Comparison of ENCODE assay signal across 1 cellular context in the genomic region with DNA sequence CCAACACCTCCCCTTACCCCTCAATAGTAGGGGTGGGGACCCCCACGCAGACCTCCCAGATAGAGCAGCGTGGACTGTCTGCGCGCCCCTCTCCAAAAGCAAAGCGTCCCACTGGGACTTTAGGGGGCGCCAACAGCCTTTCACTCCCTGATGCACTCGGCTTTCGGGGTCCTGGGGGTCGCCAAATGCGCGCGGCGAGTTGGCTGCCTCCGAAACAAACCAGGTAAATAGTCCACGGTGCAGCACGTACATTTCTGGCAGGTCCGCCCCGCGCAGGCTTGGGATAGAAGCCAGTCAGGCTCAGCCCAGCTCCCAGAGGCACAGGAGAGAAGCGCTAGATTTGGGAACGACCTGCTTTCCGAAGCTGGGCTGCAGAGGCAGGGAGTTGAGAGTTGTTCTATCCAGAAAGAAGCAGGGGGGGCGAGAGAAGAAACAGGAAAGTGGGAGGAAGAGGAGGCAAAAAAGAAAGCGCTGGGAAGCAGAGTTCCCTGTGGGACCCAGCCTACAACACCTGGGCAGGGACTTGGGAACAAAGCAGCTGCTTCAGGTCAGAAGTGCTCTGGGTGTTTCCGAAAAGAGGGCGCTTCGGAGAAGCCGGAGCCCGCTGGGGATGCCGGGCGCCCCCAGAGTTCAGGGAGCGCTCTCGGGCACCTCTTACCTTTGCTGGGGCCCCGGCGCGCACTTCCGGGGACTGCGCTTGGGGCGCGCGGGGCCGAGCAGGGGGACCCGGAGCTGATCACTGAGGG.
A peak's percentile ranks its signal among the peaks of the same experiment; 100 is the strongest.
TF ChIP-seq lines count a peak whose summit lies in the region.

No MANE protein-coding gene starts in this region.

TF ChIP-seq in HepG2, 621 proteins besides CTCF, POLR2A, EP300 and RAD21 (continued from another document and continues in another):
- 0 out of 2 replicates have a peak, but pooled peaks have one; percentile 42 for TF ChIP-seq TFDP1 (CRISPR knock-in tag; IDR thresholded peaks at IDR 0.05; ENCODE audit: borderline replicate concordance)
- TF ChIP-seq ZBTB39 (CRISPR knock-in tag; IDR thresholded peaks at IDR 0.05) = no peak
- no peak; the same call in 1 of the 2 replicates for TF ChIP-seq NCOA2 (CRISPR knock-in tag; IDR thresholded peaks at IDR 0.05)
- no peak for TF ChIP-seq SNRNP70 (IDR thresholded peaks at IDR 0.05; ENCODE audit: low read depth, low read length)
- TF ChIP-seq PAF1 (CRISPR knock-in tag; IDR thresholded peaks at IDR 0.05) = 0 out of 2 replicates have a peak, but pooled peaks have one; percentile 74
- TF ChIP-seq, protein P1, sequence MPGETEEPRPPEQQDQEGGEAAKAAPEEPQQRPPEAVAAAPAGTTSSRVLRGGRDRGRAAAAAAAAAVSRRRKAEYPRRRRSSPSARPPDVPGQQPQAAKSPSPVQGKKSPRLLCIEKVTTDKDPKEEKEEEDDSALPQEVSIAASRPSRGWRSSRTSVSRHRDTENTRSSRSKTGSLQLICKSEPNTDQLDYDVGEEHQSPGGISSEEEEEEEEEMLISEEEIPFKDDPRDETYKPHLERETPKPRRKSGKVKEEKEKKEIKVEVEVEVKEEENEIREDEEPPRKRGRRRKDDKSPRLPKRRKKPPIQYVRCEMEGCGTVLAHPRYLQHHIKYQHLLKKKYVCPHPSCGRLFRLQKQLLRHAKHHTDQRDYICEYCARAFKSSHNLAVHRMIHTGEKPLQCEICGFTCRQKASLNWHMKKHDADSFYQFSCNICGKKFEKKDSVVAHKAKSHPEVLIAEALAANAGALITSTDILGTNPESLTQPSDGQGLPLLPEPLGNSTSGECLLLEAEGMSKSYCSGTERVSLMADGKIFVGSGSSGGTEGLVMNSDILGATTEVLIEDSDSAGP (CRISPR knock-in tag; IDR thresholded peaks at IDR 0.05; ENCODE audit: borderline replicate concordance) = peak; percentile 74; the same call in 1 of the 2 replicates
- TF ChIP-seq, protein P2, sequence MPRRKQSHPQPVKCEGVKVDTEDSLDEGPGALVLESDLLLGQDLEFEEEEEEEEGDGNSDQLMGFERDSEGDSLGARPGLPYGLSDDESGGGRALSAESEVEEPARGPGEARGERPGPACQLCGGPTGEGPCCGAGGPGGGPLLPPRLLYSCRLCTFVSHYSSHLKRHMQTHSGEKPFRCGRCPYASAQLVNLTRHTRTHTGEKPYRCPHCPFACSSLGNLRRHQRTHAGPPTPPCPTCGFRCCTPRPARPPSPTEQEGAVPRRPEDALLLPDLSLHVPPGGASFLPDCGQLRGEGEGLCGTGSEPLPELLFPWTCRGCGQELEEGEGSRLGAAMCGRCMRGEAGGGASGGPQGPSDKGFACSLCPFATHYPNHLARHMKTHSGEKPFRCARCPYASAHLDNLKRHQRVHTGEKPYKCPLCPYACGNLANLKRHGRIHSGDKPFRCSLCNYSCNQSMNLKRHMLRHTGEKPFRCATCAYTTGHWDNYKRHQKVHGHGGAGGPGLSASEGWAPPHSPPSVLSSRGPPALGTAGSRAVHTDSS (CRISPR knock-in tag; conservative IDR thresholded peaks at IDR 0.05) = no peak
- TF ChIP-seq NR2C2 (CRISPR knock-in tag; IDR thresholded peaks at IDR 0.05; ENCODE audit: borderline replicate concordance) = no peak
- TF ChIP-seq LRRFIP1 (CRISPR knock-in tag; conservative IDR thresholded peaks at IDR 0.05) = no peak
- TF ChIP-seq SMARCE1 (IDR thresholded peaks at IDR 0.05; ENCODE audit: borderline replicate concordance) = no peak
- peak; percentile 16; the same call in 1 of the 2 replicates for TF ChIP-seq CBFB (CRISPR knock-in tag; IDR thresholded peaks at IDR 0.05)
- peak; percentile 41; the same call in 1 of the 2 replicates for TF ChIP-seq ZBTB26 (CRISPR knock-in tag; IDR thresholded peaks at IDR 0.05; ENCODE audit: borderline replicate concordance)
- TF ChIP-seq SRSF9 (IDR thresholded peaks at IDR 0.05; ENCODE audit: borderline replicate concordance, insufficient read depth, low read depth, low read length, poor library complexity, severe bottlenecking) = no peak
- peak; percentile 58; the same call in 1 of the 2 replicates for TF ChIP-seq ZFP41 (CRISPR knock-in tag; IDR thresholded peaks at IDR 0.05; ENCODE audit: borderline replicate concordance)
- TF ChIP-seq ZNF143 (CRISPR knock-in tag; IDR thresholded peaks at IDR 0.05) = peak; percentile 41; the same call in 1 of the 2 replicates
- no peak for TF ChIP-seq ZNF589 (CRISPR knock-in tag; conservative IDR thresholded peaks at IDR 0.05)
- TF ChIP-seq XRCC5 (optimal IDR thresholded peaks at IDR 0.05; ENCODE audit: low read length) = peak; percentile 23
- TF ChIP-seq ZNF598 (CRISPR knock-in tag; IDR thresholded peaks at IDR 0.05; ENCODE audit: borderline replicate concordance) = peak; percentile 55
- peak; percentile 97 for TF ChIP-seq ZNF572 (CRISPR knock-in tag; IDR thresholded peaks at IDR 0.05)
- peak; percentile 39; the same call in 1 of the 2 replicates for TF ChIP-seq MIXL1 (CRISPR knock-in tag; IDR thresholded peaks at IDR 0.05)
- no peak for TF ChIP-seq PHB2 (IDR thresholded peaks at IDR 0.05; ENCODE audit: partially characterized antibody)
- 0 out of 2 replicates have a peak, but pooled peaks have one; percentile 28 for TF ChIP-seq ZSCAN25 (CRISPR knock-in tag; IDR thresholded peaks at IDR 0.05)
- peak; percentile 66 for TF ChIP-seq AGO1 (IDR thresholded peaks at IDR 0.05; ENCODE audit: low read depth, low read length, poor library complexity, severe bottlenecking)
- TF ChIP-seq, protein P3, sequence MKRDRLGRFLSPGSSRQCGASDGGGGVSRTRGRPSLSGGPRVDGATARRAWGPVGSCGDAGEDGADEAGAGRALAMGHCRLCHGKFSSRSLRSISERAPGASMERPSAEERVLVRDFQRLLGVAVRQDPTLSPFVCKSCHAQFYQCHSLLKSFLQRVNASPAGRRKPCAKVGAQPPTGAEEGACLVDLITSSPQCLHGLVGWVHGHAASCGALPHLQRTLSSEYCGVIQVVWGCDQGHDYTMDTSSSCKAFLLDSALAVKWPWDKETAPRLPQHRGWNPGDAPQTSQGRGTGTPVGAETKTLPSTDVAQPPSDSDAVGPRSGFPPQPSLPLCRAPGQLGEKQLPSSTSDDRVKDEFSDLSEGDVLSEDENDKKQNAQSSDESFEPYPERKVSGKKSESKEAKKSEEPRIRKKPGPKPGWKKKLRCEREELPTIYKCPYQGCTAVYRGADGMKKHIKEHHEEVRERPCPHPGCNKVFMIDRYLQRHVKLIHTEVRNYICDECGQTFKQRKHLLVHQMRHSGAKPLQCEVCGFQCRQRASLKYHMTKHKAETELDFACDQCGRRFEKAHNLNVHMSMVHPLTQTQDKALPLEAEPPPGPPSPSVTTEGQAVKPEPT (CRISPR knock-in tag; IDR thresholded peaks at IDR 0.05; ENCODE audit: low read depth) = peak; percentile 70; the same call in 1 of the 2 replicates
- TF ChIP-seq, protein P4, sequence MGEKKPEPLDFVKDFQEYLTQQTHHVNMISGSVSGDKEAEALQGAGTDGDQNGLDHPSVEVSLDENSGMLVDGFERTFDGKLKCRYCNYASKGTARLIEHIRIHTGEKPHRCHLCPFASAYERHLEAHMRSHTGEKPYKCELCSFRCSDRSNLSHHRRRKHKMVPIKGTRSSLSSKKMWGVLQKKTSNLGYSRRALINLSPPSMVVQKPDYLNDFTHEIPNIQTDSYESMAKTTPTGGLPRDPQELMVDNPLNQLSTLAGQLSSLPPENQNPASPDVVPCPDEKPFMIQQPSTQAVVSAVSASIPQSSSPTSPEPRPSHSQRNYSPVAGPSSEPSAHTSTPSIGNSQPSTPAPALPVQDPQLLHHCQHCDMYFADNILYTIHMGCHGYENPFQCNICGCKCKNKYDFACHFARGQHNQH (CRISPR knock-in tag; IDR thresholded peaks at IDR 0.05) = no peak; the same call in 1 of the 2 replicates
- TF ChIP-seq ZNF160 (CRISPR knock-in tag; IDR thresholded peaks at IDR 0.05) = no peak
- no peak for TF ChIP-seq KLF12 (CRISPR knock-in tag; IDR thresholded peaks at IDR 0.05; ENCODE audit: borderline replicate concordance)
- TF ChIP-seq, protein P5, sequence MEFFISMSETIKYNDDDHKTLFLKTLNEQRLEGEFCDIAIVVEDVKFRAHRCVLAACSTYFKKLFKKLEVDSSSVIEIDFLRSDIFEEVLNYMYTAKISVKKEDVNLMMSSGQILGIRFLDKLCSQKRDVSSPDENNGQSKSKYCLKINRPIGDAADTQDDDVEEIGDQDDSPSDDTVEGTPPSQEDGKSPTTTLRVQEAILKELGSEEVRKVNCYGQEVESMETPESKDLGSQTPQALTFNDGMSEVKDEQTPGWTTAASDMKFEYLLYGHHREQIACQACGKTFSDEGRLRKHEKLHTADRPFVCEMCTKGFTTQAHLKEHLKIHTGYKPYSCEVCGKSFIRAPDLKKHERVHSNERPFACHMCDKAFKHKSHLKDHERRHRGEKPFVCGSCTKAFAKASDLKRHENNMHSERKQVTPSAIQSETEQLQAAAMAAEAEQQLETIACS (CRISPR knock-in tag; IDR thresholded peaks at IDR 0.05) = no peak
- no peak for TF ChIP-seq SP2 (CRISPR knock-in tag; IDR thresholded peaks at IDR 0.05)
- TF ChIP-seq TCF7 (IDR thresholded peaks at IDR 0.05; ENCODE audit: low read depth) = no peak
- no peak for TF ChIP-seq ZBTB43 (CRISPR knock-in tag; conservative IDR thresholded peaks at IDR 0.05)
- TF ChIP-seq ZFYVE20 (CRISPR knock-in tag; IDR thresholded peaks at IDR 0.05; ENCODE audit: borderline replicate concordance, low read depth) = no peak
- no peak for TF ChIP-seq ZNF484 (CRISPR knock-in tag; IDR thresholded peaks at IDR 0.05; ENCODE audit: borderline replicate concordance, low read depth)
